In genomic region chr11:47348131-47348802, GRCh38 we compare ENCODE assay signal across 1 cellular context.
TF ChIP-seq lines count a peak whose summit lies in the region.

No MANE protein-coding gene starts in this region.

TF ChIP-seq in IMR-90, 13 proteins besides CTCF, POLR2A, EP300 and RAD21:
- no peak for TF ChIP-seq MAZ (IDR thresholded peaks at IDR 0.05; ENCODE audit: borderline replicate concordance, low read depth, low read length)
- no peak for TF ChIP-seq SMC3 (IDR thresholded peaks at IDR 0.05; ENCODE audit: low read depth, low read length)
- TF ChIP-seq USF2 (IDR thresholded peaks at IDR 0.05; ENCODE audit: low read depth, low read length) = no peak
- TF ChIP-seq RCOR1 (IDR thresholded peaks at IDR 0.05; ENCODE audit: insufficient replicate concordance, low read length) = no peak
- TF ChIP-seq MXI1 (IDR thresholded peaks at IDR 0.05; ENCODE audit: borderline replicate concordance, low read depth, low read length) = no peak
- TF ChIP-seq ELK1 (IDR thresholded peaks at IDR 0.05; ENCODE audit: borderline replicate concordance, low read depth, low read length) = no peak
- TF ChIP-seq NFE2L2 (IDR thresholded peaks at IDR 0.05; ENCODE audit: low read depth, low read length) = no peak
- no peak for TF ChIP-seq RFX5 (IDR thresholded peaks at IDR 0.05; ENCODE audit: low read depth, low read length)
- no peak for TF ChIP-seq CHD1 (IDR thresholded peaks at IDR 0.05; ENCODE audit: low read depth, low read length)
- TF ChIP-seq CEBPB (IDR thresholded peaks at IDR 0.05; ENCODE audit: low read depth, low read length) = no peak
- TF ChIP-seq FOS (IDR thresholded peaks at IDR 0.05; ENCODE audit: low read depth, low read length) = no peak
- no peak for TF ChIP-seq BHLHE40 (IDR thresholded peaks at IDR 0.05; ENCODE audit: low read depth, low read length)
- no peak for TF ChIP-seq MAFK (IDR thresholded peaks at IDR 0.05; ENCODE audit: low read depth, low read length)
